3 cellular contexts compared by ENCODE assay signal in the genomic region with DNA sequence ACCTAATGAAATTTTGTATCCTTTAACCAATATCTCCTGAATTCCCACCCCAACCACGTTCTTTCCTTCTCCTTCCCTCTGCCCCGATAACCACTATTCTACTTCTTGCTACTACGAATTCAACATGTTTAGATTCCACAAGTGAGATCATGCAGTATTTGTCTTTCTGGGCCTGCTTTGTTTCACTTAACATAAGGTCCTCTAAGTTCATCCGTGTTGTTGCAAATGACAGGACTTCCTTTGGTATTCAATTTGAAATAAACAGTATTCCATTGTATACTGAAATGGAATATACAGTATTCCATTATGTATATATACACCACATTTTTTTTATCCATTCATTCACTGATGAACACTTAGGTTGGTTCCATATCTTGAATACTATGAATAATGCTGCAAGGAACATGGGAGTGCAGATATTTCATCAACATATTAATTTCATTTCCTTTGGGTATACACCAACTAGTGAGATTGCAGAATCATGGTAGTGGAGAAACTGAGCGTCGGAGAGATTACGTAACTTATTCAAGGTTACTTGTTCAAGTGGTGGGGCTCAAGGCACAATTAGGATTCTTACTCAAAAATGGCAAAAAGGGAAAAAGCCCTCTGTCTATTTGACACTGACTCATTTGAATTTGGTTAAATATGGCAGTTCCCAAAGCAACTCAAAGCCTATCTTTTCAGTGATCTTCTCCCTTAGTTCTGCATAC.
TF ChIP-seq lines count a peak whose summit lies in the region.

No MANE protein-coding gene starts in this region.

TF ChIP-seq in GM23338, 12 proteins besides CTCF, POLR2A, EP300 and RAD21 (continued from another document and continues in another):
- TF ChIP-seq STAT1 (IDR thresholded peaks at IDR 0.05; ENCODE audit: unreplicated experiment) (no peak), POLR2AphosphoS5 (IDR thresholded peaks at IDR 0.05; ENCODE audit: low read depth) (no peak)
- TF ChIP-seq, protein P1, sequence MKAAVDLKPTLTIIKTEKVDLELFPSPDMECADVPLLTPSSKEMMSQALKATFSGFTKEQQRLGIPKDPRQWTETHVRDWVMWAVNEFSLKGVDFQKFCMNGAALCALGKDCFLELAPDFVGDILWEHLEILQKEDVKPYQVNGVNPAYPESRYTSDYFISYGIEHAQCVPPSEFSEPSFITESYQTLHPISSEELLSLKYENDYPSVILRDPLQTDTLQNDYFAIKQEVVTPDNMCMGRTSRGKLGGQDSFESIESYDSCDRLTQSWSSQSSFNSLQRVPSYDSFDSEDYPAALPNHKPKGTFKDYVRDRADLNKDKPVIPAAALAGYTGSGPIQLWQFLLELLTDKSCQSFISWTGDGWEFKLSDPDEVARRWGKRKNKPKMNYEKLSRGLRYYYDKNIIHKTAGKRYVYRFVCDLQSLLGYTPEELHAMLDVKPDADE (IDR thresholded peaks at IDR 0.05) = no peak

TF ChIP-seq in IMR-90, 13 proteins besides CTCF, POLR2A, EP300 and RAD21 (continued from another document):
- no peak for TF ChIP-seq FOS (IDR thresholded peaks at IDR 0.05; ENCODE audit: low read depth, low read length)
- TF ChIP-seq, protein P2, sequence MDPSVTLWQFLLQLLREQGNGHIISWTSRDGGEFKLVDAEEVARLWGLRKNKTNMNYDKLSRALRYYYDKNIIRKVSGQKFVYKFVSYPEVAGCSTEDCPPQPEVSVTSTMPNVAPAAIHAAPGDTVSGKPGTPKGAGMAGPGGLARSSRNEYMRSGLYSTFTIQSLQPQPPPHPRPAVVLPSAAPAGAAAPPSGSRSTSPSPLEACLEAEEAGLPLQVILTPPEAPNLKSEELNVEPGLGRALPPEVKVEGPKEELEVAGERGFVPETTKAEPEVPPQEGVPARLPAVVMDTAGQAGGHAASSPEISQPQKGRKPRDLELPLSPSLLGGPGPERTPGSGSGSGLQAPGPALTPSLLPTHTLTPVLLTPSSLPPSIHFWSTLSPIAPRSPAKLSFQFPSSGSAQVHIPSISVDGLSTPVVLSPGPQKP (IDR thresholded peaks at IDR 0.05; ENCODE audit: borderline replicate concordance, low read depth, low read length) = no peak

TF ChIP-seq in WTC11, 78 proteins besides CTCF, POLR2A, EP300 and RAD21 (continued from another document):
- TF ChIP-seq, protein P3, sequence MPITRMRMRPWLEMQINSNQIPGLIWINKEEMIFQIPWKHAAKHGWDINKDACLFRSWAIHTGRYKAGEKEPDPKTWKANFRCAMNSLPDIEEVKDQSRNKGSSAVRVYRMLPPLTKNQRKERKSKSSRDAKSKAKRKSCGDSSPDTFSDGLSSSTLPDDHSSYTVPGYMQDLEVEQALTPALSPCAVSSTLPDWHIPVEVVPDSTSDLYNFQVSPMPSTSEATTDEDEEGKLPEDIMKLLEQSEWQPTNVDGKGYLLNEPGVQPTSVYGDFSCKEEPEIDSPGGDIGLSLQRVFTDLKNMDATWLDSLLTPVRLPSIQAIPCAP (CRISPR knock-in tag; IDR thresholded peaks at IDR 0.05) = no peak
- TF ChIP-seq, protein P4, sequence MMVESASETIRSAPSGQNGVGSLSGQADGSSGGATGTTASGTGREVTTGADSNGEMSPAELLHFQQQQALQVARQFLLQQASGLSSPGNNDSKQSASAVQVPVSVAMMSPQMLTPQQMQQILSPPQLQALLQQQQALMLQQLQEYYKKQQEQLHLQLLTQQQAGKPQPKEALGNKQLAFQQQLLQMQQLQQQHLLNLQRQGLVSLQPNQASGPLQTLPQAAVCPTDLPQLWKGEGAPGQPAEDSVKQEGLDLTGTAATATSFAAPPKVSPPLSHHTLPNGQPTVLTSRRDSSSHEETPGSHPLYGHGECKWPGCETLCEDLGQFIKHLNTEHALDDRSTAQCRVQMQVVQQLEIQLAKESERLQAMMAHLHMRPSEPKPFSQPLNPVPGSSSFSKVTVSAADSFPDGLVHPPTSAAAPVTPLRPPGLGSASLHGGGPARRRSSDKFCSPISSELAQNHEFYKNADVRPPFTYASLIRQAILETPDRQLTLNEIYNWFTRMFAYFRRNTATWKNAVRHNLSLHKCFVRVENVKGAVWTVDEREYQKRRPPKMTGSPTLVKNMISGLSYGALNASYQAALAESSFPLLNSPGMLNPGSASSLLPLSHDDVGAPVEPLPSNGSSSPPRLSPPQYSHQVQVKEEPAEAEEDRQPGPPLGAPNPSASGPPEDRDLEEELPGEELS (CRISPR knock-in tag; IDR thresholded peaks at IDR 0.05) = no peak
- TF ChIP-seq, protein P5, sequence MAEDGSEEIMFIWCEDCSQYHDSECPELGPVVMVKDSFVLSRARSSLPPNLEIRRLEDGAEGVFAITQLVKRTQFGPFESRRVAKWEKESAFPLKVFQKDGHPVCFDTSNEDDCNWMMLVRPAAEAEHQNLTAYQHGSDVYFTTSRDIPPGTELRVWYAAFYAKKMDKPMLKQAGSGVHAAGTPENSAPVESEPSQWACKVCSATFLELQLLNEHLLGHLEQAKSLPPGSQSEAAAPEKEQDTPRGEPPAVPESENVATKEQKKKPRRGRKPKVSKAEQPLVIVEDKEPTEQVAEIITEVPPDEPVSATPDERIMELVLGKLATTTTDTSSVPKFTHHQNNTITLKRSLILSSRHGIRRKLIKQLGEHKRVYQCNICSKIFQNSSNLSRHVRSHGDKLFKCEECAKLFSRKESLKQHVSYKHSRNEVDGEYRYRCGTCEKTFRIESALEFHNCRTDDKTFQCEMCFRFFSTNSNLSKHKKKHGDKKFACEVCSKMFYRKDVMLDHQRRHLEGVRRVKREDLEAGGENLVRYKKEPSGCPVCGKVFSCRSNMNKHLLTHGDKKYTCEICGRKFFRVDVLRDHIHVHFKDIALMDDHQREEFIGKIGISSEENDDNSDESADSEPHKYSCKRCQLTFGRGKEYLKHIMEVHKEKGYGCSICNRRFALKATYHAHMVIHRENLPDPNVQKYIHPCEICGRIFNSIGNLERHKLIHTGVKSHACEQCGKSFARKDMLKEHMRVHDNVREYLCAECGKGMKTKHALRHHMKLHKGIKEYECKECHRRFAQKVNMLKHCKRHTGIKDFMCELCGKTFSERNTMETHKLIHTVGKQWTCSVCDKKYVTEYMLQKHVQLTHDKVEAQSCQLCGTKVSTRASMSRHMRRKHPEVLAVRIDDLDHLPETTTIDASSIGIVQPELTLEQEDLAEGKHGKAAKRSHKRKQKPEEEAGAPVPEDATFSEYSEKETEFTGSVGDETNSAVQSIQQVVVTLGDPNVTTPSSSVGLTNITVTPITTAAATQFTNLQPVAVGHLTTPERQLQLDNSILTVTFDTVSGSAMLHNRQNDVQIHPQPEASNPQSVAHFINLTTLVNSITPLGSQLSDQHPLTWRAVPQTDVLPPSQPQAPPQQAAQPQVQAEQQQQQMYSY (CRISPR knock-in tag; IDR thresholded peaks at IDR 0.05) = no peak
- TF ChIP-seq, protein P6, sequence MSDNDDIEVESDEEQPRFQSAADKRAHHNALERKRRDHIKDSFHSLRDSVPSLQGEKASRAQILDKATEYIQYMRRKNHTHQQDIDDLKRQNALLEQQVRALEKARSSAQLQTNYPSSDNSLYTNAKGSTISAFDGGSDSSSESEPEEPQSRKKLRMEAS (CRISPR knock-in tag; IDR thresholded peaks at IDR 0.05) = no peak
- no peak for TF ChIP-seq GABPB1 (CRISPR knock-in tag; IDR thresholded peaks at IDR 0.05)
- no peak for TF ChIP-seq TCF7 (CRISPR knock-in tag; IDR thresholded peaks at IDR 0.05; ENCODE audit: low read depth)
- TF ChIP-seq FOXK1 (CRISPR knock-in tag; IDR thresholded peaks at IDR 0.05) = no peak
- TF ChIP-seq HMGA2 (CRISPR knock-in tag; IDR thresholded peaks at IDR 0.05) = no peak
- TF ChIP-seq, protein P7, sequence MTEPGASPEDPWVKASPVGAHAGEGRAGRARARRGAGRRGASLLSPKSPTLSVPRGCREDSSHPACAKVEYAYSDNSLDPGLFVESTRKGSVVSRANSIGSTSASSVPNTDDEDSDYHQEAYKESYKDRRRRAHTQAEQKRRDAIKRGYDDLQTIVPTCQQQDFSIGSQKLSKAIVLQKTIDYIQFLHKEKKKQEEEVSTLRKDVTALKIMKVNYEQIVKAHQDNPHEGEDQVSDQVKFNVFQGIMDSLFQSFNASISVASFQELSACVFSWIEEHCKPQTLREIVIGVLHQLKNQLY (CRISPR knock-in tag; IDR thresholded peaks at IDR 0.05) = no peak
- TF ChIP-seq, protein P8, sequence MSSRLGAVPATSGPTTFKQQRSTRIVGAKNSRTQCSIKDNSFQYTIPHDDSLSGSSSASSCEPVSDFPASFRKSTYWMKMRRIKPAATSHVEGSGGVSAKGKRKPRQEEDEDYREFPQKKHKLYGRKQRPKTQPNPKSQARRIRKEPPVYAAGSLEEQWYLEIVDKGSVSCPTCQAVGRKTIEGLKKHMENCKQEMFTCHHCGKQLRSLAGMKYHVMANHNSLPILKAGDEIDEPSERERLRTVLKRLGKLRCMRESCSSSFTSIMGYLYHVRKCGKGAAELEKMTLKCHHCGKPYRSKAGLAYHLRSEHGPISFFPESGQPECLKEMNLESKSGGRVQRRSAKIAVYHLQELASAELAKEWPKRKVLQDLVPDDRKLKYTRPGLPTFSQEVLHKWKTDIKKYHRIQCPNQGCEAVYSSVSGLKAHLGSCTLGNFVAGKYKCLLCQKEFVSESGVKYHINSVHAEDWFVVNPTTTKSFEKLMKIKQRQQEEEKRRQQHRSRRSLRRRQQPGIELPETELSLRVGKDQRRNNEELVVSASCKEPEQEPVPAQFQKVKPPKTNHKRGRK (CRISPR knock-in tag; IDR thresholded peaks at IDR 0.05; ENCODE audit: borderline replicate concordance) = no peak
- no peak for TF ChIP-seq ZNF138 (CRISPR knock-in tag; conservative IDR thresholded peaks at IDR 0.05)
- TF ChIP-seq FOXP1 (CRISPR knock-in tag; IDR thresholded peaks at IDR 0.05; ENCODE audit: borderline replicate concordance) = no peak
- TF ChIP-seq CREM (CRISPR knock-in tag; IDR thresholded peaks at IDR 0.05) = no peak
- TF ChIP-seq, protein P9, sequence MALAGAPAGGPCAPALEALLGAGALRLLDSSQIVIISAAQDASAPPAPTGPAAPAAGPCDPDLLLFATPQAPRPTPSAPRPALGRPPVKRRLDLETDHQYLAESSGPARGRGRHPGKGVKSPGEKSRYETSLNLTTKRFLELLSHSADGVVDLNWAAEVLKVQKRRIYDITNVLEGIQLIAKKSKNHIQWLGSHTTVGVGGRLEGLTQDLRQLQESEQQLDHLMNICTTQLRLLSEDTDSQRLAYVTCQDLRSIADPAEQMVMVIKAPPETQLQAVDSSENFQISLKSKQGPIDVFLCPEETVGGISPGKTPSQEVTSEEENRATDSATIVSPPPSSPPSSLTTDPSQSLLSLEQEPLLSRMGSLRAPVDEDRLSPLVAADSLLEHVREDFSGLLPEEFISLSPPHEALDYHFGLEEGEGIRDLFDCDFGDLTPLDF (CRISPR knock-in tag; IDR thresholded peaks at IDR 0.05) = no peak
- TF ChIP-seq ZNF317 (CRISPR knock-in tag; IDR thresholded peaks at IDR 0.05; ENCODE audit: borderline replicate concordance, low read depth) = no peak
- TF ChIP-seq, protein P10, sequence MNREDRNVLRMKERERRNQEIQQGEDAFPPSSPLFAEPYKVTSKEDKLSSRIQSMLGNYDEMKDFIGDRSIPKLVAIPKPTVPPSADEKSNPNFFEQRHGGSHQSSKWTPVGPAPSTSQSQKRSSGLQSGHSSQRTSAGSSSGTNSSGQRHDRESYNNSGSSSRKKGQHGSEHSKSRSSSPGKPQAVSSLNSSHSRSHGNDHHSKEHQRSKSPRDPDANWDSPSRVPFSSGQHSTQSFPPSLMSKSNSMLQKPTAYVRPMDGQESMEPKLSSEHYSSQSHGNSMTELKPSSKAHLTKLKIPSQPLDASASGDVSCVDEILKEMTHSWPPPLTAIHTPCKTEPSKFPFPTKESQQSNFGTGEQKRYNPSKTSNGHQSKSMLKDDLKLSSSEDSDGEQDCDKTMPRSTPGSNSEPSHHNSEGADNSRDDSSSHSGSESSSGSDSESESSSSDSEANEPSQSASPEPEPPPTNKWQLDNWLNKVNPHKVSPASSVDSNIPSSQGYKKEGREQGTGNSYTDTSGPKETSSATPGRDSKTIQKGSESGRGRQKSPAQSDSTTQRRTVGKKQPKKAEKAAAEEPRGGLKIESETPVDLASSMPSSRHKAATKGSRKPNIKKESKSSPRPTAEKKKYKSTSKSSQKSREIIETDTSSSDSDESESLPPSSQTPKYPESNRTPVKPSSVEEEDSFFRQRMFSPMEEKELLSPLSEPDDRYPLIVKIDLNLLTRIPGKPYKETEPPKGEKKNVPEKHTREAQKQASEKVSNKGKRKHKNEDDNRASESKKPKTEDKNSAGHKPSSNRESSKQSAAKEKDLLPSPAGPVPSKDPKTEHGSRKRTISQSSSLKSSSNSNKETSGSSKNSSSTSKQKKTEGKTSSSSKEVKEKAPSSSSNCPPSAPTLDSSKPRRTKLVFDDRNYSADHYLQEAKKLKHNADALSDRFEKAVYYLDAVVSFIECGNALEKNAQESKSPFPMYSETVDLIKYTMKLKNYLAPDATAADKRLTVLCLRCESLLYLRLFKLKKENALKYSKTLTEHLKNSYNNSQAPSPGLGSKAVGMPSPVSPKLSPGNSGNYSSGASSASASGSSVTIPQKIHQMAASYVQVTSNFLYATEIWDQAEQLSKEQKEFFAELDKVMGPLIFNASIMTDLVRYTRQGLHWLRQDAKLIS (CRISPR knock-in tag; IDR thresholded peaks at IDR 0.05; ENCODE audit: borderline replicate concordance) = no peak
